In genomic region chr11:12215192-12215591, GRCh38 we compare ENCODE assay signal across 11 cellular contexts.
DNase-seq lines count a peak whose midpoint lies in the region; ATAC-seq and TF ChIP-seq lines count a peak whose summit lies in the region.
"Had no signal": no experiment of that assay in that cellular context is flagged by ENCODE, and none has a peak within 500 bp of the region (broad histone marks: within the 10 kb centered on the region; RNA-seq: fewer than 3 reads in every experiment).

No MANE protein-coding gene starts in this region.

- BruUV-seq in PC-3 (replicated peaks; lab: Mats Ljungman, UMichigan) = no TSS peak

- no peaks in the 10 kb centered on the region for H3K9me3 ChIP-seq in stomach
- H3K9me3 ChIP-seq in PC-3 (ENCODE audit: low read length) = no peaks in the 10 kb centered on the region
- no peaks in the 10 kb centered on the region for H3K9me3 ChIP-seq in H9 (ENCODE audit: control insufficient read depth, low read depth, low read length)

- peak; percentile 11 for ATAC-seq in activated CD8-positive, alpha-beta T cell treated with anti-CD3 and anti-CD28 coated beads for 36 hours
- no peak for ATAC-seq in activated CD8-positive, alpha-beta T cell treated with anti-CD3 and anti-CD28 coated beads, Interleukin-2, amount 10 ng/mL, durations not matched to agents 7 days and 5 days
- no peak for ATAC-seq in PC-3

- WGBS in stomach, 5 donors = 43 to 71% (median 54%) methylated on average over 8 of the region's 8 CpGs
- WGBS in H9 (ENCODE audit: extremely low coverage, insufficient read length, low lambda C conversion rate) = no CpG with 5 or more reads among the region's 8 CpGs

- POLR2A ChIA-PET in activated CD8-positive, alpha-beta T cell treated with anti-CD3 and anti-CD28 coated beads for 36 hours (lab: Charles Lee) = interaction anchor here (0.9 to 2.0 kb wide), 4 partner anchors 9 to 25 kb away, joined by 3 to 11 read pairs (median 4); no protein-coding TSS in a partner anchor
- POLR2A ChIA-PET in activated CD8-positive, alpha-beta T cell treated with anti-CD3 and anti-CD28 coated beads, Interleukin-2, amount 10 ng/mL, durations not matched to agents 7 days and 5 days (lab: Charles Lee) = interaction anchor here (1.1 to 1.8 kb wide), 3 partner anchors 9 to 39 kb away, joined by 4 to 9 read pairs (median 4); no protein-coding TSS in a partner anchor
- POLR2A ChIA-PET in PC-3 (lab: Charles Lee; ENCODE audit: unreplicated experiment) = no interaction called here

- H3K18ac ChIP-seq in H9 (ENCODE audit: insufficient read length, low read depth, low read length) = no peak overlapping the region

- H3K27me3 Mint-ChIP-seq in activated CD8-positive, alpha-beta T cell treated with anti-CD3 and anti-CD28 coated beads for 36 hours = no peaks in the 10 kb centered on the region
- no peaks in the 10 kb centered on the region for H3K27me3 Mint-ChIP-seq in activated CD8-positive, alpha-beta T cell treated with anti-CD3 and anti-CD28 coated beads, Interleukin-2, amount 10 ng/mL, durations not matched to agents 7 days and 5 days (ENCODE audit: low read depth)
- H3K27me3 Mint-ChIP-seq in chondrocyte (ENCODE audit: low read depth) (no peaks in the 10 kb centered on the region), H9 (ENCODE audit: low read depth) (peaks cover 9% of the 10 kb centered on the region)

- no peak for DNase-seq in activated CD8-positive, alpha-beta T cell treated with anti-CD3 and anti-CD28 coated beads for 36 hours
- no peak for DNase-seq in activated CD8-positive, alpha-beta T cell treated with anti-CD3 and anti-CD28 coated beads, Interleukin-2, amount 10 ng/mL, durations not matched to agents 7 days and 5 days
- DNase-seq in NCI-H2029 (lab: John Stamatoyannopoulos, UW) (peak; percentile 82), chondrocyte (ENCODE audit: low spot score) (no peak), stomach (no peak), PC-3 (no peak), H9 (no peak), activated gamma-delta T cell (lab: John Stamatoyannopoulos, UW) (no peak)
- DNase-seq: islet precursor cell, NCI-H510A had no signal

- no peak for TF ChIP-seq EP300 in stomach (IDR thresholded peaks at IDR 0.05)

- H2BK120ac ChIP-seq in H9 (ENCODE audit: low read depth, low read length, poor library complexity, severe bottlenecking) = no peak overlapping the region

- H2BK20ac ChIP-seq in H9 (ENCODE audit: low read depth, low read length, poor library complexity, severe bottlenecking) = no peak overlapping the region

- TF ChIP-seq CTCF in activated CD8-positive, alpha-beta T cell treated with anti-CD3 and anti-CD28 coated beads for 36 hours (IDR thresholded peaks at IDR 0.05) = no peak
- TF ChIP-seq CTCF in chondrocyte (IDR thresholded peaks at IDR 0.05) (no peak), stomach (IDR thresholded peaks at IDR 0.05) (no peak), PC-3 (conservative IDR thresholded peaks at IDR 0.05; ENCODE audit: low read depth, low read length) (no peak), H9 (conservative IDR thresholded peaks at IDR 0.05) (no peak)

- H3K4me3 Mint-ChIP-seq in activated CD8-positive, alpha-beta T cell treated with anti-CD3 and anti-CD28 coated beads for 36 hours = no peak overlapping the region
- no peak overlapping the region for H3K4me3 Mint-ChIP-seq in activated CD8-positive, alpha-beta T cell treated with anti-CD3 and anti-CD28 coated beads, Interleukin-2, amount 10 ng/mL, durations not matched to agents 7 days and 5 days
- no peak overlapping the region for H3K4me3 Mint-ChIP-seq in chondrocyte (ENCODE audit: unreplicated experiment)
- H3K4me3 Mint-ChIP-seq in H9 = no peak overlapping the region
- H3K4me3 Mint-ChIP-seq: T-helper 2 cell treated with Interferon-gamma antibody and Interleukin-4, amounts not matched to agents 5 μg/mL and 100 μg/mL, for 36 hours had no signal

- peaks cover 12 to 80% (median 57%) of the 10 kb centered on the region in 4 donors for H3K36me3 ChIP-seq in stomach
- H3K36me3 ChIP-seq in PC-3 (ENCODE audit: low read depth, low read length) = peaks cover 44% of the 10 kb centered on the region

- no peak overlapping the region for H4K5ac ChIP-seq in H9 (ENCODE audit: insufficient read length, low read depth, low read length)

- H3K27ac Mint-ChIP-seq in activated CD8-positive, alpha-beta T cell treated with anti-CD3 and anti-CD28 coated beads for 36 hours = peak overlapping the region; percentile 12
- no peak overlapping the region for H3K27ac Mint-ChIP-seq in activated CD8-positive, alpha-beta T cell treated with anti-CD3 and anti-CD28 coated beads, Interleukin-2, amount 10 ng/mL, durations not matched to agents 7 days and 5 days
- peak overlapping the region; percentile 63 for H3K27ac Mint-ChIP-seq in chondrocyte (ENCODE audit: unreplicated experiment)
- H3K27ac Mint-ChIP-seq in H9 = peak overlapping the region in 1 of 3 experiments; percentile 7; a peak in 2 of 7 replicates
- H3K27ac Mint-ChIP-seq: T-helper 2 cell treated with Interferon-gamma antibody and Interleukin-4, amounts not matched to agents 5 μg/mL and 100 μg/mL, for 36 hours had no signal

- no peak overlapping the region for H4K91ac ChIP-seq in H9 (ENCODE audit: insufficient read length, low read depth, low read length)

- H2BK12ac ChIP-seq in H9 (ENCODE audit: insufficient read length, low read depth, low read length) = no peak overlapping the region

- H3F3A ChIP-seq in PC-3 (ENCODE audit: low read length, unreplicated experiment) = no peaks in the 10 kb centered on the region

- no peaks in the 10 kb centered on the region for H3K27me3 ChIP-seq in stomach
- H3K27me3 ChIP-seq in PC-3 (ENCODE audit: low read length) = no peaks in the 10 kb centered on the region
- no peaks in the 10 kb centered on the region for H3K27me3 ChIP-seq in H9 (ENCODE audit: insufficient read depth, low read length)

- H3K4me2 ChIP-seq in PC-3 (ENCODE audit: low read length) (no peak overlapping the region), H9 (ENCODE audit: insufficient read depth, insufficient read length, low read length) (no peak overlapping the region)

- no peaks in the 10 kb centered on the region for H4K20me1 ChIP-seq in PC-3 (ENCODE audit: low read length)
- no peaks in the 10 kb centered on the region for H4K20me1 ChIP-seq in H9 (ENCODE audit: control insufficient read depth, insufficient read depth, insufficient read length)

- H2AK5ac ChIP-seq in H9 (ENCODE audit: insufficient read length, low read length) = no peak overlapping the region

- H3K36me3 Mint-ChIP-seq in activated CD8-positive, alpha-beta T cell treated with anti-CD3 and anti-CD28 coated beads for 36 hours (ENCODE audit: low read depth) = peaks cover 53% of the 10 kb centered on the region
- H3K36me3 Mint-ChIP-seq in activated CD8-positive, alpha-beta T cell treated with anti-CD3 and anti-CD28 coated beads, Interleukin-2, amount 10 ng/mL, durations not matched to agents 7 days and 5 days (ENCODE audit: low read depth) = peaks cover 46% of the 10 kb centered on the region
- H3K36me3 Mint-ChIP-seq in chondrocyte (ENCODE audit: low read depth) (peaks cover 64% of the 10 kb centered on the region), H9 (ENCODE audit: insufficient read depth in 1 of 3, low read depth in 3 of 3) (no peaks in the 10 kb centered on the region)

- no peaks in the 10 kb centered on the region for H3K9me3 Mint-ChIP-seq in activated CD8-positive, alpha-beta T cell treated with anti-CD3 and anti-CD28 coated beads for 36 hours
- no peaks in the 10 kb centered on the region for H3K9me3 Mint-ChIP-seq in activated CD8-positive, alpha-beta T cell treated with anti-CD3 and anti-CD28 coated beads, Interleukin-2, amount 10 ng/mL, durations not matched to agents 7 days and 5 days (ENCODE audit: insufficient read depth)
- H3K9me3 Mint-ChIP-seq in chondrocyte (ENCODE audit: low read depth) (no peaks in the 10 kb centered on the region), H9 (no peaks in the 10 kb centered on the region)
- H3K9me3 Mint-ChIP-seq: T-helper 2 cell treated with Interferon-gamma antibody and Interleukin-4, amounts not matched to agents 5 μg/mL and 100 μg/mL, for 36 hours had no signal

- H2AFZ ChIP-seq in PC-3 (ENCODE audit: low read length) = no peak overlapping the region
- no peak overlapping the region for H2AFZ ChIP-seq in H9 (ENCODE audit: low read length)

- no peak overlapping the region for H2BK15ac ChIP-seq in H9 (ENCODE audit: low read depth, low read length)

- no peak overlapping the region for H3K4me3 ChIP-seq in stomach
- no peak overlapping the region for H3K4me3 ChIP-seq in PC-3 (ENCODE audit: low read length)

- H3K23ac ChIP-seq in H9 (ENCODE audit: insufficient read length, low read depth, low read length) = no peak overlapping the region

- peak overlapping the region; percentile 53 to 88 (median 79) for H3K27ac ChIP-seq in stomach
- no peak overlapping the region for H3K27ac ChIP-seq in PC-3 (ENCODE audit: low read length)
- H3K27ac ChIP-seq in H9 (ENCODE audit: insufficient read length, low read depth, low read length) = no peak overlapping the region

- no peak overlapping the region for H4K8ac ChIP-seq in H9 (replicated peaks; ENCODE audit: insufficient read length, low read depth, low read length)

- H3T11ph ChIP-seq in H9 (ENCODE audit: low read length) = no peak overlapping the region

- no peaks in the 10 kb centered on the region for H3K9me2 ChIP-seq in PC-3 (replicated peaks; ENCODE audit: low read length)

- no peak overlapping the region for H3K4ac ChIP-seq in H9 (ENCODE audit: low read depth, low read length)

- H3K4me1 ChIP-seq in stomach = peaks cover 48 to 56% (median 53%) of the 10 kb centered on the region in 4 donors
- peaks cover 20% of the 10 kb centered on the region for H3K4me1 ChIP-seq in PC-3 (ENCODE audit: insufficient read depth, low read length)
- H3K4me1 ChIP-seq in H9 (ENCODE audit: insufficient read depth, low read length) = no peaks in the 10 kb centered on the region

- peaks cover 30% of the 10 kb centered on the region for H3K4me1 Mint-ChIP-seq in activated CD8-positive, alpha-beta T cell treated with anti-CD3 and anti-CD28 coated beads for 36 hours (ENCODE audit: low read depth)
- H3K4me1 Mint-ChIP-seq in activated CD8-positive, alpha-beta T cell treated with anti-CD3 and anti-CD28 coated beads, Interleukin-2, amount 10 ng/mL, durations not matched to agents 7 days and 5 days (ENCODE audit: low read depth) = peaks cover 24% of the 10 kb centered on the region
- H3K4me1 Mint-ChIP-seq in chondrocyte (ENCODE audit: low read depth) = peaks cover 67% of the 10 kb centered on the region
- H3K4me1 Mint-ChIP-seq in H9 = peaks cover 8 to 17% of the 10 kb centered on the region in 2 experiments

- CTCF ChIA-PET in activated CD8-positive, alpha-beta T cell treated with anti-CD3 and anti-CD28 coated beads for 36 hours (lab: Charles Lee) = interaction anchor here (1.2 to 2.0 kb wide), 4 partner anchors 9 to 164 kb away, joined by 3 to 11 read pairs (median 5); no protein-coding TSS in a partner anchor
- CTCF ChIA-PET in activated CD8-positive, alpha-beta T cell treated with anti-CD3 and anti-CD28 coated beads, Interleukin-2, amount 10 ng/mL, durations not matched to agents 7 days and 5 days (lab: Charles Lee) = interaction anchor here (1.3 to 2.8 kb wide), 2 partner anchors 9 to 22 kb away, joined by 3 to 16 read pairs; no protein-coding TSS in a partner anchor
- CTCF ChIA-PET in PC-3 (lab: Charles Lee) = no interaction called here

- no peak overlapping the region for H3K14ac ChIP-seq in H9 (ENCODE audit: insufficient read depth, low read length)

- H3K79me2 ChIP-seq in PC-3 (ENCODE audit: low read length) (no peaks in the 10 kb centered on the region), H9 (ENCODE audit: insufficient read depth, low read length) (no peaks in the 10 kb centered on the region)

- H3K9ac ChIP-seq in PC-3 (ENCODE audit: low read length) (no peak overlapping the region), H9 (ENCODE audit: extremely low read depth, insufficient read length, low read length) (no peak overlapping the region)

- H2BK5ac ChIP-seq in H9 (ENCODE audit: insufficient read length, low read length) = no peak overlapping the region

- no peak overlapping the region for H3K56ac ChIP-seq in H9 (ENCODE audit: insufficient read length, low read depth, low read length)

- H3K23me2 ChIP-seq in H9 (ENCODE audit: insufficient read length, low read depth, low read length, poor library complexity, severe bottlenecking) = no peaks in the 10 kb centered on the region

- intact Hi-C loops in activated CD8-positive, alpha-beta T cell treated with anti-CD3 and anti-CD28 coated beads for 36 hours (cut with micrococcal nuclease) = no loop called here
- intact Hi-C loops in stomach (cut with DNase I; ENCODE audit: low total_unique reads) = loop anchor here (10.0 kb wide), 1 partner anchor 110 kb away; no protein-coding TSS in a partner anchor
- intact Hi-C loops in PC-3 (cut with micrococcal nuclease) = no loop called here

- H3K79me1 ChIP-seq in H9 (ENCODE audit: insufficient read depth, low read depth, low read length, poor library complexity, severe bottlenecking) = no peaks in the 10 kb centered on the region

- TF ChIP-seq POLR2A in stomach (IDR thresholded peaks at IDR 0.05) = no peak

Comparison
In these comparisons a context has a peak if more than half of its experiments do, and no peak if none do; other contexts are left out.
1. H3K27ac ChIP-seq: peak in stomach (5 of 5); none in PC-3 (single experiment) and H9 (single experiment).